Comparison of ENCODE assay signal across 8 cellular contexts in the genomic region with DNA sequence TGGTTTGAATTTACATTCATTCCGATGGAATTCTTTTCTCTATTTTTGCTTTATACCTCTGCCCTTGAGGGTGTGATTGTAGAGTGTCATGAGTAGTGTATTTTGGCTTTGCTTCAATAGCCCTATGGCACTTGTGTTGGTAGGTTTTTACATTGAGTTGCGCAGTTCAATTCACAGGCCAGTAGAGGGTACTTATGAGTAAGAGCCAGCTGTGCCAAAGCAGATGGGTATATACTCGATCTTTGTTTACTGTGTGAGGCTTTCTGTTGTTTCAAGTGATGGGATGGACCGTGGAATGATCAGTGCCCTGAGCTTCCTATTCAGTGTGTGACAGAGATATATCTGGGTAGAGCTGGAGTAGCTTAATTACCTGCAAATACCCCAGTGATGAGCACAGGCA. TPM values are rescaled to one million over a fixed set of nuclear protein-coding genes. Genes with fewer than 3 reads are reported as not detected.
DNase-seq lines count a peak whose midpoint lies in the region; ATAC-seq and TF ChIP-seq lines count a peak whose summit lies in the region.

No MANE protein-coding gene starts in this region.

- peaks cover 5% of the 10 kb centered on the region for H3K36me3 Mint-ChIP-seq in glutamatergic neuron (ENCODE audit: unreplicated experiment)

- H3K27ac Mint-ChIP-seq in glutamatergic neuron (ENCODE audit: unreplicated experiment), result no peak overlapping the region
- no peak overlapping the region for H3K27ac Mint-ChIP-seq in stimulated activated naive CD8-positive, alpha-beta T cell treated with anti-CD3 and anti-CD28 coated beads, Interleukin-15, amount 100 ng/mL, for 72 hours

- no peaks in the 10 kb centered on the region for H3K4me1 Mint-ChIP-seq in glutamatergic neuron (ENCODE audit: low read depth, unreplicated experiment)
- no peaks in the 10 kb centered on the region for H3K4me1 Mint-ChIP-seq in stimulated activated naive CD8-positive, alpha-beta T cell treated with anti-CD3 and anti-CD28 coated beads, Interleukin-15, amount 100 ng/mL, for 72 hours

- DNase-seq in COLO668 (lab: John Stamatoyannopoulos, UW; ENCODE audit: unreplicated experiment), result peak; percentile 5
- DNase-seq in HEK293T (ENCODE audit: extremely low spot score), result peak; percentile 9
- DNase-seq in RPMI8226, result peak; percentile 37
- no peak for DNase-seq in glutamatergic neuron
- no peak for DNase-seq in stimulated activated naive CD8-positive, alpha-beta T cell treated with anti-CD3 and anti-CD28 coated beads, Interleukin-15, amount 100 ng/mL, for 72 hours
- no peak for DNase-seq in SK-N-DZ (ENCODE audit: low spot score)

- peak; percentile 45 for TF ChIP-seq CTCF in glutamatergic neuron (IDR thresholded peaks at IDR 0.05; ENCODE audit: partially characterized antibody, unreplicated experiment)

- H3K9me3 Mint-ChIP-seq in glutamatergic neuron (ENCODE audit: unreplicated experiment), result peaks cover 4% of the 10 kb centered on the region
- peaks cover 16 to 23% of the 10 kb centered on the region in 2 donors for H3K9me3 Mint-ChIP-seq in stimulated activated naive CD8-positive, alpha-beta T cell treated with anti-CD3 and anti-CD28 coated beads, Interleukin-15, amount 100 ng/mL, for 72 hours

- CTCF ChIA-PET in HEK293T (lab: Yijun Ruan, JAX), result no interaction called here

- no peaks in the 10 kb centered on the region for H3K27me3 Mint-ChIP-seq in glutamatergic neuron (ENCODE audit: unreplicated experiment)
- H3K27me3 Mint-ChIP-seq in stimulated activated naive CD8-positive, alpha-beta T cell treated with anti-CD3 and anti-CD28 coated beads, Interleukin-15, amount 100 ng/mL, for 72 hours, result peaks cover 10% of the 10 kb centered on the region

- no peak for ATAC-seq in stimulated activated naive CD8-positive, alpha-beta T cell treated with anti-CD3 and anti-CD28 coated beads, Interleukin-15, amount 100 ng/mL, for 72 hours
- no peak for ATAC-seq in HG02642 (IDR thresholded peaks at IDR 0.05; ENCODE audit: poor library complexity, unreplicated experiment)
- ATAC-seq in HG03442 (IDR thresholded peaks at IDR 0.05; ENCODE audit: unreplicated experiment), result no peak

- POLR2A ChIA-PET in HEK293T (lab: Yijun Ruan, JAX), result no interaction called here

- no peak overlapping the region for H3K4me3 Mint-ChIP-seq in glutamatergic neuron (ENCODE audit: unreplicated experiment)
- no peak overlapping the region for H3K4me3 Mint-ChIP-seq in stimulated activated naive CD8-positive, alpha-beta T cell treated with anti-CD3 and anti-CD28 coated beads, Interleukin-15, amount 100 ng/mL, for 72 hours

TF ChIP-seq in HEK293T, 16 proteins besides CTCF, POLR2A, EP300 and RAD21:
- no peak for TF ChIP-seq FOXA1 (IDR thresholded peaks at IDR 0.05)
- TF ChIP-seq LEF1 (IDR thresholded peaks at IDR 0.05; ENCODE audit: borderline replicate concordance), result no peak
- TF ChIP-seq PKNOX1 (IDR thresholded peaks at IDR 0.05), result no peak
- TF ChIP-seq FOXK2 (IDR thresholded peaks at IDR 0.05), result no peak
- no peak for TF ChIP-seq TARDBP (IDR thresholded peaks at IDR 0.05)
- no peak for TF ChIP-seq ZNF384 (IDR thresholded peaks at IDR 0.05)
- TF ChIP-seq FOXM1 (IDR thresholded peaks at IDR 0.05; ENCODE audit: borderline replicate concordance), result no peak
- no peak for TF ChIP-seq BHLHE40 (IDR thresholded peaks at IDR 0.05; ENCODE audit: borderline replicate concordance)
- TF ChIP-seq SP1 (IDR thresholded peaks at IDR 0.05), result no peak
- TF ChIP-seq SUZ12 (IDR thresholded peaks at IDR 0.05), result no peak
- no peak for TF ChIP-seq ELF4 (IDR thresholded peaks at IDR 0.05)
- no peak for TF ChIP-seq CTBP1 (IDR thresholded peaks at IDR 0.05; ENCODE audit: borderline replicate concordance)
- no peak for TF ChIP-seq NFRKB (IDR thresholded peaks at IDR 0.05)
- no peak for TF ChIP-seq HDGF (IDR thresholded peaks at IDR 0.05; ENCODE audit: borderline replicate concordance)
TF ChIP-seq in HEK293T: peak in this region for 0.

RNA-seq across cellular contexts. Expression of gene AKR1C3, which starts 4.3 kb away (rescaled TPM):
- 0.49 TPM for total RNA-seq in glutamatergic neuron (ENCODE audit: unreplicated experiment)
- polyA plus RNA-seq in SK-N-DZ (2014; cell fraction: cytosol; rRNA removed), result 3.2 and 3.3 TPM in 2 replicates
- 1.1 and 2.7 TPM in 2 replicates for polyA plus RNA-seq in SK-N-DZ (2014; cell fraction: nucleus; rRNA removed)

Comparison
In these comparisons a context has a peak if more than half of its experiments do, and no peak if none do; other contexts are left out.
1. DNase-seq: peak in COLO668 (single experiment), HEK293T (single experiment) and RPMI8226 (single experiment); none in glutamatergic neuron (single experiment), stimulated activated naive CD8-positive, alpha-beta T cell treated with anti-CD3 and anti-CD28 coated beads, Interleukin-15, amount 100 ng/mL, for 72 hours (0 of 2) and SK-N-DZ (single experiment).